ENCODE assay signal across 9 cellular contexts in genomic region chr5:156920042-156920860, GRCh38. TPM values are rescaled to one million over a fixed set of nuclear protein-coding genes. Genes with fewer than 3 reads are reported as not detected.
A peak's percentile ranks its signal among the peaks of the same experiment; 100 is the strongest.
DNase-seq lines count a peak whose midpoint lies in the region; ATAC-seq and TF ChIP-seq lines count a peak whose summit lies in the region.
"Had no signal": no experiment of that assay in that cellular context is flagged by ENCODE, and none has a peak within 500 bp of the region (broad histone marks: within the 10 kb centered on the region; RNA-seq: fewer than 3 reads in every experiment).

No MANE protein-coding gene starts in this region.

- peak; percentile 86 for DNase-seq in activated CD4-positive, alpha-beta memory T cell treated with anti-CD3 and anti-CD28 coated beads for 36 hours
- DNase-seq in stimulated activated CD4-positive, alpha-beta T cell treated with anti-CD3 and anti-CD28 coated beads, Interleukin-15, amount 100 ng/mL, for 24 hours: peak; percentile 85
- DNase-seq in cerebellum (ENCODE audit: low spot score): no peak
- no peak for DNase-seq in UCSD-AML1 (lab: John Stamatoyannopoulos, UW; ENCODE audit: unreplicated experiment)
- no peak for DNase-seq in CD1c-positive myeloid dendritic cell (ENCODE audit: extremely low spot score)
- no peak for DNase-seq in ascending aorta (ENCODE audit: low spot score in 2 of 2)

- no peak overlapping the region for H3K27ac ChIP-seq in ascending aorta

- ATAC-seq in GM19035 (IDR thresholded peaks at IDR 0.05; ENCODE audit: unreplicated experiment) (peak; percentile 50), HG03025 (IDR thresholded peaks at IDR 0.05; ENCODE audit: low FRiP score, unreplicated experiment) (peak; percentile 38)

- no peaks in the 10 kb centered on the region for H3K27me3 ChIP-seq in ascending aorta

- no peaks in the 10 kb centered on the region for H3K27me3 Mint-ChIP-seq in activated CD4-positive, alpha-beta memory T cell treated with anti-CD3 and anti-CD28 coated beads for 36 hours

- no peaks in the 10 kb centered on the region for H3K9me3 ChIP-seq in ascending aorta

- peaks cover 9% of the 10 kb centered on the region for H3K36me3 Mint-ChIP-seq in activated CD4-positive, alpha-beta memory T cell treated with anti-CD3 and anti-CD28 coated beads for 36 hours

- H3K36me3 ChIP-seq in ascending aorta: no peaks in the 10 kb centered on the region

- peak overlapping the region; percentile 48 for H3K4me3 Mint-ChIP-seq in activated CD4-positive, alpha-beta memory T cell treated with anti-CD3 and anti-CD28 coated beads for 36 hours

- peaks cover 43% of the 10 kb centered on the region for H3K4me1 Mint-ChIP-seq in activated CD4-positive, alpha-beta memory T cell treated with anti-CD3 and anti-CD28 coated beads for 36 hours (ENCODE audit: low read depth)

- no peaks in the 10 kb centered on the region for H3K4me1 ChIP-seq in ascending aorta

- POLR2A ChIA-PET in activated CD4-positive, alpha-beta memory T cell treated with anti-CD3 and anti-CD28 coated beads for 36 hours (lab: Charles Lee): interaction anchor here (0.8 to 2.3 kb wide), 13 partner anchors 8 to 518 kb away, joined by 3 to 14 read pairs (median 4); partner anchors contain the start of genes HAVCR2 and MED7

- H3K27ac Mint-ChIP-seq in activated CD4-positive, alpha-beta memory T cell treated with anti-CD3 and anti-CD28 coated beads for 36 hours: peak overlapping the region; percentile 85

- no peak for TF ChIP-seq CTCF in ascending aorta (IDR thresholded peaks at IDR 0.05)

- CTCF ChIA-PET in activated CD4-positive, alpha-beta memory T cell treated with anti-CD3 and anti-CD28 coated beads for 36 hours (lab: Charles Lee): interaction anchor here (1.0 to 2.4 kb wide), 6 partner anchors 14 to 110 kb away, joined by 3 to 16 read pairs (median 3); no protein-coding TSS in a partner anchor

- no peak overlapping the region for H3K4me3 ChIP-seq in ascending aorta

- H3K9me3 Mint-ChIP-seq in activated CD4-positive, alpha-beta memory T cell treated with anti-CD3 and anti-CD28 coated beads for 36 hours: no peaks in the 10 kb centered on the region

- intact Hi-C loops in activated CD4-positive, alpha-beta memory T cell treated with anti-CD3 and anti-CD28 coated beads for 36 hours (cut with micrococcal nuclease): loop anchor here (1.0 to 10.0 kb wide), 14 partner anchors 9 to 685 kb away; partner anchors contain the start of genes MED7 and NIPAL4
- intact Hi-C loops in ascending aorta (cut with DNase I): no loop called here

RNA-seq across cellular contexts. Expression of gene TIMD4, which starts 42.8 kb away (rescaled TPM):
- 1 to 10 TPM; 1.8 to 3.1 TPM for total RNA-seq in activated CD4-positive, alpha-beta memory T cell treated with anti-CD3 and anti-CD28 coated beads for 36 hours
- 0.45 TPM for total RNA-seq in cerebellum
- 1.1 TPM for total RNA-seq in ascending aorta
- total RNA-seq: fibroblast of lung had no signal

Comparison
In these comparisons a context has a peak if more than half of its experiments do, and no peak if none do; other contexts are left out.
1. DNase-seq: peak in activated CD4-positive, alpha-beta memory T cell treated with anti-CD3 and anti-CD28 coated beads for 36 hours (single experiment) and stimulated activated CD4-positive, alpha-beta T cell treated with anti-CD3 and anti-CD28 coated beads, Interleukin-15, amount 100 ng/mL, for 24 hours (single experiment); none in cerebellum (single experiment), UCSD-AML1 (single experiment), CD1c-positive myeloid dendritic cell (single experiment) and ascending aorta (0 of 2).